In genomic region chr6:105401247-105402089, GRCh38 we compare ENCODE assay signal across 9 cellular contexts. TPM values are rescaled to one million over a fixed set of nuclear protein-coding genes. Genes with fewer than 3 reads are reported as not detected.
DNase-seq lines count a peak whose midpoint lies in the region; ATAC-seq, FAIRE-seq and TF ChIP-seq lines count a peak whose summit lies in the region.
"Had no signal": no experiment of that assay in that cellular context is flagged by ENCODE, and none has a peak within 500 bp of the region (broad histone marks: within the 10 kb centered on the region; RNA-seq: fewer than 3 reads in every experiment).

No MANE protein-coding gene starts in this region.

- CTCF ChIA-PET in activated CD8-positive, alpha-beta memory T cell treated with anti-CD3 and anti-CD28 coated beads, Interleukin-2, amount 10 ng/mL, durations not matched to agents 7 days and 5 days (lab: Charles Lee): interaction anchor here (0.9 to 2.2 kb wide), 4 partner anchors 9 to 324 kb away, joined by 3 to 11 read pairs (median 6); no protein-coding TSS in a partner anchor

- H3K27me3 ChIP-seq in tibial artery (no peaks in the 10 kb centered on the region), thyroid gland (no peaks in the 10 kb centered on the region)

- H3K4me3 Mint-ChIP-seq in activated CD8-positive, alpha-beta memory T cell treated with anti-CD3 and anti-CD28 coated beads, Interleukin-2, amount 10 ng/mL, durations not matched to agents 7 days and 5 days: peak overlapping the region; percentile 86
- peak overlapping the region; percentile 96 for H3K4me3 Mint-ChIP-seq in activated T-helper 2 cell treated with anti-CD3 and anti-CD28 coated beads, Interferon-gamma antibody, Interleukin-2, Interleukin-4, amounts not matched to agents 10 μg/mL and 5 μg/mL and 100 μg/mL, durations not matched to agents 14 hours and 24 hours and 36 hours (ENCODE audit: low read depth)

- H3K4me1 ChIP-seq in kidney (ENCODE audit: control insufficient read depth in 1 of 2, insufficient read depth in 1 of 2, low read depth in 1 of 2, low read length in 2 of 2) (peaks cover 8% of the 10 kb centered on the region in 2 donors), tibial artery (peaks cover 0 to 30% (median 15%) of the 10 kb centered on the region in 4 donors), thyroid gland (peaks cover 13 to 32% of the 10 kb centered on the region in 2 donors)

- peaks cover 7% of the 10 kb centered on the region for H3K27me3 Mint-ChIP-seq in activated CD8-positive, alpha-beta memory T cell treated with anti-CD3 and anti-CD28 coated beads, Interleukin-2, amount 10 ng/mL, durations not matched to agents 7 days and 5 days
- peaks cover 4% of the 10 kb centered on the region for H3K27me3 Mint-ChIP-seq in activated T-helper 2 cell treated with anti-CD3 and anti-CD28 coated beads, Interferon-gamma antibody, Interleukin-2, Interleukin-4, amounts not matched to agents 10 μg/mL and 5 μg/mL and 100 μg/mL, durations not matched to agents 14 hours and 24 hours and 36 hours (ENCODE audit: low read depth)

- H3K9ac ChIP-seq in kidney (ENCODE audit: low read length in 2 of 2): peak overlapping the region in 1 of 2 donors; percentile 55

- intact Hi-C loops in activated T-helper 2 cell treated with anti-CD3 and anti-CD28 coated beads, Interferon-gamma antibody, Interleukin-2, Interleukin-4, amounts not matched to agents 10 μg/mL and 5 μg/mL and 100 μg/mL, durations not matched to agents 14 hours and 24 hours and 36 hours (cut with micrococcal nuclease): loop anchor here (5.0 kb wide), 2 partner anchors 194 to 614 kb away; no protein-coding TSS in a partner anchor
- intact Hi-C loops in kidney (cut with DNase I): no loop called here
- intact Hi-C loops in tibial artery (cut with DNase I; ENCODE audit: low total_unique reads): loop anchor here (5.0 kb wide), 1 partner anchor 314 kb away; no protein-coding TSS in a partner anchor
- intact Hi-C loops in thyroid gland (cut with DNase I): loop anchor here (10.0 kb wide), 1 partner anchor 307 kb away; no protein-coding TSS in a partner anchor

- no peak for TF ChIP-seq POLR2A in thyroid gland (IDR thresholded peaks at IDR 0.05)

- no peak for DNase-seq in activated CD8-positive, alpha-beta memory T cell treated with anti-CD3 and anti-CD28 coated beads, Interleukin-2, amount 10 ng/mL, durations not matched to agents 7 days and 5 days
- no peak for DNase-seq in activated CD8-positive, alpha-beta memory T cell treated with anti-CD3 and anti-CD28 coated beads for 24 hours
- no peak for DNase-seq in activated T-helper 2 cell treated with anti-CD3 and anti-CD28 coated beads, Interferon-gamma antibody, Interleukin-2, Interleukin-4, amounts not matched to agents 10 μg/mL and 5 μg/mL and 100 μg/mL, durations not matched to agents 14 hours and 24 hours and 36 hours (ENCODE audit: low spot score)
- DNase-seq in kidney: no peak
- DNase-seq in tibial artery: no peak
- DNase-seq in thyroid gland: no peak
- no peak for DNase-seq in amniotic stem cell (lab: John Stamatoyannopoulos, UW)
- DNase-seq in SKM-1 (lab: John Stamatoyannopoulos, UW; ENCODE audit: unreplicated experiment): no peak
- DNase-seq: NCI-H2029 had no signal

- H3K4me3 ChIP-seq in kidney (ENCODE audit: low read length in 2 of 2) (peak overlapping the region; percentile 79 to 84), tibial artery (peak overlapping the region; percentile 82 to 90), thyroid gland (replicated peaks in 1 of 3) (peak overlapping the region in 1 of 3 donors; percentile 91)

- no peak overlapping the region for H3K27ac Mint-ChIP-seq in activated CD8-positive, alpha-beta memory T cell treated with anti-CD3 and anti-CD28 coated beads, Interleukin-2, amount 10 ng/mL, durations not matched to agents 7 days and 5 days
- H3K27ac Mint-ChIP-seq in activated T-helper 2 cell treated with anti-CD3 and anti-CD28 coated beads, Interferon-gamma antibody, Interleukin-2, Interleukin-4, amounts not matched to agents 10 μg/mL and 5 μg/mL and 100 μg/mL, durations not matched to agents 14 hours and 24 hours and 36 hours: no peak overlapping the region

- TF ChIP-seq CTCF in kidney (IDR thresholded peaks at IDR 0.05; ENCODE audit: borderline replicate concordance, extremely low read depth, insufficient read depth) (no peak), tibial artery (IDR thresholded peaks at IDR 0.05) (no peak), thyroid gland (IDR thresholded peaks at IDR 0.05) (no peak)

- no peaks in the 10 kb centered on the region for H3K9me3 Mint-ChIP-seq in activated CD8-positive, alpha-beta memory T cell treated with anti-CD3 and anti-CD28 coated beads, Interleukin-2, amount 10 ng/mL, durations not matched to agents 7 days and 5 days (ENCODE audit: low read depth)
- H3K9me3 Mint-ChIP-seq in activated T-helper 2 cell treated with anti-CD3 and anti-CD28 coated beads, Interferon-gamma antibody, Interleukin-2, Interleukin-4, amounts not matched to agents 10 μg/mL and 5 μg/mL and 100 μg/mL, durations not matched to agents 14 hours and 24 hours and 36 hours: no peaks in the 10 kb centered on the region

- H3K27ac ChIP-seq in kidney (ENCODE audit: low read depth in 2 of 2, low read length in 2 of 2) (no peak overlapping the region), tibial artery (no peak overlapping the region), thyroid gland (no peak overlapping the region)

- peaks cover under 1% of the 10 kb centered on the region for H3K36me3 Mint-ChIP-seq in activated CD8-positive, alpha-beta memory T cell treated with anti-CD3 and anti-CD28 coated beads, Interleukin-2, amount 10 ng/mL, durations not matched to agents 7 days and 5 days
- H3K36me3 Mint-ChIP-seq in activated T-helper 2 cell treated with anti-CD3 and anti-CD28 coated beads, Interferon-gamma antibody, Interleukin-2, Interleukin-4, amounts not matched to agents 10 μg/mL and 5 μg/mL and 100 μg/mL, durations not matched to agents 14 hours and 24 hours and 36 hours (ENCODE audit: low read depth): peaks cover 15% of the 10 kb centered on the region

- FAIRE-seq in kidney (lab: Jason Lieb, UNC): no peak

- no peaks in the 10 kb centered on the region for H3K36me3 ChIP-seq in kidney (ENCODE audit: control insufficient read depth in 1 of 2, insufficient read depth in 2 of 2, low read length in 2 of 2)
- H3K36me3 ChIP-seq in tibial artery: peaks cover 1 to 5% (median 4%) of the 10 kb centered on the region in 3 donors
- H3K36me3 ChIP-seq in thyroid gland: no peaks in the 10 kb centered on the region

- ATAC-seq in activated CD8-positive, alpha-beta memory T cell treated with anti-CD3 and anti-CD28 coated beads, Interleukin-2, amount 10 ng/mL, durations not matched to agents 7 days and 5 days: no peak

- WGBS in thyroid gland, 2 donors: 74 to 76% methylated on average over 8 of the region's 8 CpGs

- H3K4me1 Mint-ChIP-seq in activated CD8-positive, alpha-beta memory T cell treated with anti-CD3 and anti-CD28 coated beads, Interleukin-2, amount 10 ng/mL, durations not matched to agents 7 days and 5 days: peaks cover 58% of the 10 kb centered on the region
- H3K4me1 Mint-ChIP-seq in activated T-helper 2 cell treated with anti-CD3 and anti-CD28 coated beads, Interferon-gamma antibody, Interleukin-2, Interleukin-4, amounts not matched to agents 10 μg/mL and 5 μg/mL and 100 μg/mL, durations not matched to agents 14 hours and 24 hours and 36 hours (ENCODE audit: low read depth): peaks cover 51% of the 10 kb centered on the region

- H3K9me3 ChIP-seq in kidney (ENCODE audit: control insufficient read depth in 1 of 2, low read length in 2 of 2) (no peaks in the 10 kb centered on the region), tibial artery (no peaks in the 10 kb centered on the region), thyroid gland (no peaks in the 10 kb centered on the region)

RNA-seq across cellular contexts. Expression of gene PREP, which starts 1.4 kb away (rescaled TPM):
- 10 to 100 TPM; 44.1 to 52.9 TPM for total RNA-seq in activated CD8-positive, alpha-beta memory T cell treated with anti-CD3 and anti-CD28 coated beads, Interleukin-2, amount 10 ng/mL, durations not matched to agents 7 days and 5 days
- total RNA-seq in activated T-helper 2 cell treated with anti-CD3 and anti-CD28 coated beads, Interferon-gamma antibody, Interleukin-2, Interleukin-4, amounts not matched to agents 10 μg/mL and 5 μg/mL and 100 μg/mL, durations not matched to agents 14 hours and 24 hours and 36 hours: 52.7 and 52.9 TPM in 2 replicates
- 20.1 TPM for total RNA-seq in kidney
- polyA plus RNA-seq in kidney (ENCODE audit: insufficient read depth, low read depth, low replicate concordance): 13.4 TPM
- total RNA-seq in thyroid gland: 10 to 100 TPM; 13.7 to 21.7 (median 16.6) TPM
